Comparison of ENCODE assay signal across 2 cellular contexts in the genomic region with DNA sequence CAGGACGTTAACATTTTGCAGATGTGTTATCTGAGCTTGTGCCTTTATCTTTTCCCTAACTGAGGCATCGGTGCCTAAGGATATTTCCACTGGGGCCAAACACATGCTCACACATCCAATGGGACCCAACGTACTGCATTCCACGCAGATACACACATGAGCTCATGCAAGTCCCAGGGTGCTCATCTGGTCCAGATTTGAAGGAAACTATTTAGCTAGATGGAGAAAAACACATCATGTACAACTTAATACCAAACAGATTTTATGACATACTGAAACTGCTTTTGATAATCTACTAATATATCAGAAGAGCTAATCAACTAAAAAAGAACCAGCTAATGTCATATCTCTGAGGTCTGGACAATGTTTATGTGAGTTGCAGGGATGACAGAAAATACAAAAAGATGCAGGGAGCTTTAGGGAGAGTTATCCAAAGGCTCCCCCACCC.
TF ChIP-seq lines count a peak whose summit lies in the region.

No MANE protein-coding gene starts in this region.

TF ChIP-seq in IMR-90, 13 proteins besides CTCF, POLR2A, EP300 and RAD21:
- TF ChIP-seq RFX5 (IDR thresholded peaks at IDR 0.05; ENCODE audit: low read depth, low read length), result no peak
- no peak for TF ChIP-seq SMC3 (IDR thresholded peaks at IDR 0.05; ENCODE audit: low read depth, low read length)
- TF ChIP-seq, protein P1, sequence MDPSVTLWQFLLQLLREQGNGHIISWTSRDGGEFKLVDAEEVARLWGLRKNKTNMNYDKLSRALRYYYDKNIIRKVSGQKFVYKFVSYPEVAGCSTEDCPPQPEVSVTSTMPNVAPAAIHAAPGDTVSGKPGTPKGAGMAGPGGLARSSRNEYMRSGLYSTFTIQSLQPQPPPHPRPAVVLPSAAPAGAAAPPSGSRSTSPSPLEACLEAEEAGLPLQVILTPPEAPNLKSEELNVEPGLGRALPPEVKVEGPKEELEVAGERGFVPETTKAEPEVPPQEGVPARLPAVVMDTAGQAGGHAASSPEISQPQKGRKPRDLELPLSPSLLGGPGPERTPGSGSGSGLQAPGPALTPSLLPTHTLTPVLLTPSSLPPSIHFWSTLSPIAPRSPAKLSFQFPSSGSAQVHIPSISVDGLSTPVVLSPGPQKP (IDR thresholded peaks at IDR 0.05; ENCODE audit: borderline replicate concordance, low read depth, low read length), result no peak
- no peak for TF ChIP-seq MAZ (IDR thresholded peaks at IDR 0.05; ENCODE audit: borderline replicate concordance, low read depth, low read length)
- TF ChIP-seq, protein P2, sequence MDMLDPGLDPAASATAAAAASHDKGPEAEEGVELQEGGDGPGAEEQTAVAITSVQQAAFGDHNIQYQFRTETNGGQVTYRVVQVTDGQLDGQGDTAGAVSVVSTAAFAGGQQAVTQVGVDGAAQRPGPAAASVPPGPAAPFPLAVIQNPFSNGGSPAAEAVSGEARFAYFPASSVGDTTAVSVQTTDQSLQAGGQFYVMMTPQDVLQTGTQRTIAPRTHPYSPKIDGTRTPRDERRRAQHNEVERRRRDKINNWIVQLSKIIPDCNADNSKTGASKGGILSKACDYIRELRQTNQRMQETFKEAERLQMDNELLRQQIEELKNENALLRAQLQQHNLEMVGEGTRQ (IDR thresholded peaks at IDR 0.05; ENCODE audit: low read depth, low read length), result no peak
- TF ChIP-seq MAFK (IDR thresholded peaks at IDR 0.05; ENCODE audit: low read depth, low read length), result no peak
- no peak for TF ChIP-seq FOS (IDR thresholded peaks at IDR 0.05; ENCODE audit: low read depth, low read length)
- no peak for TF ChIP-seq CEBPB (IDR thresholded peaks at IDR 0.05; ENCODE audit: low read depth, low read length)
- no peak for TF ChIP-seq BHLHE40 (IDR thresholded peaks at IDR 0.05; ENCODE audit: low read depth, low read length)

TF ChIP-seq in SK-N-SH, 30 proteins besides CTCF, POLR2A, EP300 and RAD21:
- TF ChIP-seq, protein P3, sequence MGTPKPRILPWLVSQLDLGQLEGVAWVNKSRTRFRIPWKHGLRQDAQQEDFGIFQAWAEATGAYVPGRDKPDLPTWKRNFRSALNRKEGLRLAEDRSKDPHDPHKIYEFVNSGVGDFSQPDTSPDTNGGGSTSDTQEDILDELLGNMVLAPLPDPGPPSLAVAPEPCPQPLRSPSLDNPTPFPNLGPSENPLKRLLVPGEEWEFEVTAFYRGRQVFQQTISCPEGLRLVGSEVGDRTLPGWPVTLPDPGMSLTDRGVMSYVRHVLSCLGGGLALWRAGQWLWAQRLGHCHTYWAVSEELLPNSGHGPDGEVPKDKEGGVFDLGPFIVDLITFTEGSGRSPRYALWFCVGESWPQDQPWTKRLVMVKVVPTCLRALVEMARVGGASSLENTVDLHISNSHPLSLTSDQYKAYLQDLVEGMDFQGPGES (IDR thresholded peaks at IDR 0.05; ENCODE audit: low read depth, low read length), result no peak
- TF ChIP-seq ELF1 (IDR thresholded peaks at IDR 0.05) (no peak), FOXM1 (IDR thresholded peaks at IDR 0.05; ENCODE audit: low read depth) (no peak), POLR2AphosphoS5 (IDR thresholded peaks at IDR 0.05; ENCODE audit: low read depth, low read length) (peak; percentile 54; the same call in 1 of the 2 replicates), GABPA (IDR thresholded peaks at IDR 0.05; ENCODE audit: low read depth) (no peak), TCF12 (IDR thresholded peaks at IDR 0.05) (peak; percentile 91), NRF1 (IDR thresholded peaks at IDR 0.05; ENCODE audit: low read depth, low read length) (no peak), MXI1 (IDR thresholded peaks at IDR 0.05; ENCODE audit: low read depth, low read length) (peak; percentile 17; the same call in 1 of the 2 replicates), TEAD4 (IDR thresholded peaks at IDR 0.05; ENCODE audit: borderline replicate concordance, insufficient read depth) (0 out of 2 replicates have a peak, but pooled peaks have one; percentile 42), FOXJ3 (CRISPR knock-in tag; IDR thresholded peaks at IDR 0.05) (peak; percentile 83; the same call in 1 of the 2 replicates), MEF2A (IDR thresholded peaks at IDR 0.05; ENCODE audit: borderline replicate concordance, low read depth) (no peak), RCOR1 (IDR thresholded peaks at IDR 0.05; ENCODE audit: low read length) (peak; percentile 94), EZH2phosphoT487 (IDR thresholded peaks at IDR 0.05; ENCODE audit: borderline replicate concordance, low read depth) (no peak), NFIC (IDR thresholded peaks at IDR 0.05; ENCODE audit: borderline replicate concordance) (peak; percentile 29; the same call in 1 of the 2 replicates), GATA2 (CRISPR knock-in tag; IDR thresholded peaks at IDR 0.05) (peak; percentile 98), JUND (IDR thresholded peaks at IDR 0.05) (no peak), CHD2 (IDR thresholded peaks at IDR 0.05; ENCODE audit: low read length, partially characterized antibody) (peak; percentile 48)
- TF ChIP-seq, protein P4, sequence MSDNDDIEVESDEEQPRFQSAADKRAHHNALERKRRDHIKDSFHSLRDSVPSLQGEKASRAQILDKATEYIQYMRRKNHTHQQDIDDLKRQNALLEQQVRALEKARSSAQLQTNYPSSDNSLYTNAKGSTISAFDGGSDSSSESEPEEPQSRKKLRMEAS (IDR thresholded peaks at IDR 0.05; ENCODE audit: low read depth), result no peak
- TF ChIP-seq, protein P5, sequence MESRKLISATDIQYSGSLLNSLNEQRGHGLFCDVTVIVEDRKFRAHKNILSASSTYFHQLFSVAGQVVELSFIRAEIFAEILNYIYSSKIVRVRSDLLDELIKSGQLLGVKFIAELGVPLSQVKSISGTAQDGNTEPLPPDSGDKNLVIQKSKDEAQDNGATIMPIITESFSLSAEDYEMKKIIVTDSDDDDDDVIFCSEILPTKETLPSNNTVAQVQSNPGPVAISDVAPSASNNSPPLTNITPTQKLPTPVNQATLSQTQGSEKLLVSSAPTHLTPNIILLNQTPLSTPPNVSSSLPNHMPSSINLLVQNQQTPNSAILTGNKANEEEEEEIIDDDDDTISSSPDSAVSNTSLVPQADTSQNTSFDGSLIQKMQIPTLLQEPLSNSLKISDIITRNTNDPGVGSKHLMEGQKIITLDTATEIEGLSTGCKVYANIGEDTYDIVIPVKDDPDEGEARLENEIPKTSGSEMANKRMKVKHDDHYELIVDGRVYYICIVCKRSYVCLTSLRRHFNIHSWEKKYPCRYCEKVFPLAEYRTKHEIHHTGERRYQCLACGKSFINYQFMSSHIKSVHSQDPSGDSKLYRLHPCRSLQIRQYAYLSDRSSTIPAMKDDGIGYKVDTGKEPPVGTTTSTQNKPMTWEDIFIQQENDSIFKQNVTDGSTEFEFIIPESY (IDR thresholded peaks at IDR 0.05; ENCODE audit: borderline replicate concordance, low read depth), result no peak
- TF ChIP-seq, protein P6, sequence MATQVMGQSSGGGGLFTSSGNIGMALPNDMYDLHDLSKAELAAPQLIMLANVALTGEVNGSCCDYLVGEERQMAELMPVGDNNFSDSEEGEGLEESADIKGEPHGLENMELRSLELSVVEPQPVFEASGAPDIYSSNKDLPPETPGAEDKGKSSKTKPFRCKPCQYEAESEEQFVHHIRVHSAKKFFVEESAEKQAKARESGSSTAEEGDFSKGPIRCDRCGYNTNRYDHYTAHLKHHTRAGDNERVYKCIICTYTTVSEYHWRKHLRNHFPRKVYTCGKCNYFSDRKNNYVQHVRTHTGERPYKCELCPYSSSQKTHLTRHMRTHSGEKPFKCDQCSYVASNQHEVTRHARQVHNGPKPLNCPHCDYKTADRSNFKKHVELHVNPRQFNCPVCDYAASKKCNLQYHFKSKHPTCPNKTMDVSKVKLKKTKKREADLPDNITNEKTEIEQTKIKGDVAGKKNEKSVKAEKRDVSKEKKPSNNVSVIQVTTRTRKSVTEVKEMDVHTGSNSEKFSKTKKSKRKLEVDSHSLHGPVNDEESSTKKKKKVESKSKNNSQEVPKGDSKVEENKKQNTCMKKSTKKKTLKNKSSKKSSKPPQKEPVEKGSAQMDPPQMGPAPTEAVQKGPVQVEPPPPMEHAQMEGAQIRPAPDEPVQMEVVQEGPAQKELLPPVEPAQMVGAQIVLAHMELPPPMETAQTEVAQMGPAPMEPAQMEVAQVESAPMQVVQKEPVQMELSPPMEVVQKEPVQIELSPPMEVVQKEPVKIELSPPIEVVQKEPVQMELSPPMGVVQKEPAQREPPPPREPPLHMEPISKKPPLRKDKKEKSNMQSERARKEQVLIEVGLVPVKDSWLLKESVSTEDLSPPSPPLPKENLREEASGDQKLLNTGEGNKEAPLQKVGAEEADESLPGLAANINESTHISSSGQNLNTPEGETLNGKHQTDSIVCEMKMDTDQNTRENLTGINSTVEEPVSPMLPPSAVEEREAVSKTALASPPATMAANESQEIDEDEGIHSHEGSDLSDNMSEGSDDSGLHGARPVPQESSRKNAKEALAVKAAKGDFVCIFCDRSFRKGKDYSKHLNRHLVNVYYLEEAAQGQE (IDR thresholded peaks at IDR 0.05; ENCODE audit: low read depth, low read length), result no peak
- TF ChIP-seq, protein P2 (IDR thresholded peaks at IDR 0.05; ENCODE audit: borderline replicate concordance, low read depth, low read length), result no peak
- TF ChIP-seq, protein P7, sequence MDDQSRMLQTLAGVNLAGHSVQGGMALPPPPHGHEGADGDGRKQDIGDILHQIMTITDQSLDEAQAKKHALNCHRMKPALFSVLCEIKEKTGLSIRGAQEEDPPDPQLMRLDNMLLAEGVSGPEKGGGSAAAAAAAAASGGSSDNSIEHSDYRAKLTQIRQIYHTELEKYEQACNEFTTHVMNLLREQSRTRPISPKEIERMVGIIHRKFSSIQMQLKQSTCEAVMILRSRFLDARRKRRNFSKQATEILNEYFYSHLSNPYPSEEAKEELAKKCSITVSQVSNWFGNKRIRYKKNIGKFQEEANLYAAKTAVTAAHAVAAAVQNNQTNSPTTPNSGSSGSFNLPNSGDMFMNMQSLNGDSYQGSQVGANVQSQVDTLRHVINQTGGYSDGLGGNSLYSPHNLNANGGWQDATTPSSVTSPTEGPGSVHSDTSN (IDR thresholded peaks at IDR 0.05), result peak; percentile 61
